In the genomic region with DNA sequence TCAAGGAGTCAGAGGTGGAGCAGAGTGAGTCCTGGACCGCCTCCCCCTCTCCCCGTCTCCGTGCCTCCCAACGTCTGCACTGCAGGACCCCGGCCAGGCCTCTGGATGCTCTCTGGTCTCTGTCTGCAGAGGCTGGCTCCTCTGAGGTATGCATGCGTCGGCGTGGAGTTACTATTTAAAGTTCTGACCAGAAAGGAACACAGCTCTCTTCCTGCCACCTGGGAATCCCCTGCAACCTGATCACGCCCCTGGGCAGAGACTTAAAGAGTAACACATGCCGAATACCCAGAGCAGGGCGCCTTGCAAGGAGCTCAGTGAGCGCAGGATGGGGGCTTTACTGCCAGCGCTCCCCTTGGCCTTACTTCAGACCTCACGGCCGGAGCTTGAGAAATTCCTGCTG, we compare ENCODE assay signal across 9 cellular contexts. TPM values are rescaled to one million over a fixed set of nuclear protein-coding genes. Genes with fewer than 3 reads are reported as not detected.
DNase-seq lines count a peak whose midpoint lies in the region; ATAC-seq, FAIRE-seq and TF ChIP-seq lines count a peak whose summit lies in the region.
"Had no signal": no experiment of that assay in that cellular context is flagged by ENCODE, and none has a peak within 500 bp of the region (broad histone marks: within the 10 kb centered on the region; RNA-seq: fewer than 3 reads in every experiment).

No MANE protein-coding gene starts in this region.

- DNase-seq in activated CD4-positive, alpha-beta T cell treated with anti-CD3 and anti-CD28 coated beads, Interleukin-2, amount 10 ng/mL, durations not matched to agents 7 days and 5 days = peak; percentile 61
- no peak for DNase-seq in foreskin keratinocyte
- peak; percentile 64 for DNase-seq in stimulated activated CD4-positive, alpha-beta T cell treated with anti-CD3 and anti-CD28 coated beads, Interleukin-4, amount 100 ng/mL, for 24 hours
- no peak for DNase-seq in small intestine
- no peak for DNase-seq in DMS 273 (lab: John Stamatoyannopoulos, UW; ENCODE audit: unreplicated experiment)
- no peak for DNase-seq in NCI-H1105 treated with DMSO at 0.1 percent for 48 hours (lab: John Stamatoyannopoulos, UW)

- peaks cover 77% of the 10 kb centered on the region for H3K36me3 Mint-ChIP-seq in activated CD4-positive, alpha-beta T cell treated with anti-CD3 and anti-CD28 coated beads, Interleukin-2, amount 10 ng/mL, durations not matched to agents 7 days and 5 days (ENCODE audit: low read depth)

- POLR2A ChIA-PET in activated CD4-positive, alpha-beta T cell treated with anti-CD3 and anti-CD28 coated beads, Interleukin-2, amount 10 ng/mL, durations not matched to agents 7 days and 5 days (lab: Charles Lee) = interaction anchor here (0.9 to 1.8 kb wide), 2 partner anchors 9 to 16 kb away, joined by 4 to 6 read pairs; partner anchors contain the start of gene ANXA6

- CTCF ChIA-PET in activated CD4-positive, alpha-beta T cell treated with anti-CD3 and anti-CD28 coated beads, Interleukin-2, amount 10 ng/mL, durations not matched to agents 7 days and 5 days (lab: Charles Lee) = interaction anchor here (0.6 to 12.9 kb wide), 10 partner anchors 9 to 691 kb away, joined by 3 to 89 read pairs (median 4); no protein-coding TSS in a partner anchor

- no peaks in the 10 kb centered on the region for H3K9me3 Mint-ChIP-seq in activated CD4-positive, alpha-beta T cell treated with anti-CD3 and anti-CD28 coated beads, Interleukin-2, amount 10 ng/mL, durations not matched to agents 7 days and 5 days

- H3K27ac ChIP-seq in foreskin keratinocyte (no peak overlapping the region), small intestine (ENCODE audit: low read depth in 1 of 2, low read length in 1 of 2) (peak overlapping the region in 1 of 2 donors; percentile 6)

- H3K36me3 ChIP-seq in small intestine (ENCODE audit: control insufficient read depth in 2 of 2, insufficient read depth in 2 of 2, low read length in 2 of 2) = no peaks in the 10 kb centered on the region

- no peaks in the 10 kb centered on the region for H3K27me3 ChIP-seq in foreskin keratinocyte
- H3K27me3 ChIP-seq in small intestine (ENCODE audit: control insufficient read depth in 2 of 2, insufficient read depth in 2 of 2, low read length in 2 of 2) = no peaks in the 10 kb centered on the region

- H3K9me3 ChIP-seq in small intestine (ENCODE audit: control insufficient read depth, low read depth) = no peaks in the 10 kb centered on the region

- no peak for TF ChIP-seq CTCF in foreskin keratinocyte (conservative IDR thresholded peaks at IDR 0.05)

- H3K27me3 Mint-ChIP-seq in activated CD4-positive, alpha-beta T cell treated with anti-CD3 and anti-CD28 coated beads, Interleukin-2, amount 10 ng/mL, durations not matched to agents 7 days and 5 days = no peaks in the 10 kb centered on the region

- peak overlapping the region; percentile 76 for H3K27ac Mint-ChIP-seq in activated CD4-positive, alpha-beta T cell treated with anti-CD3 and anti-CD28 coated beads, Interleukin-2, amount 10 ng/mL, durations not matched to agents 7 days and 5 days

- H3K4me3 ChIP-seq in small intestine (ENCODE audit: low read depth in 1 of 2, low read length in 2 of 2) = no peak overlapping the region
- H3K4me3 ChIP-seq: lung had no signal

- 53 to 77% (median 57%) methylated on average over 15 of the region's 15 CpGs for WGBS in small intestine, 3 donors

- peak overlapping the region; percentile 45 for H3K4me3 Mint-ChIP-seq in activated CD4-positive, alpha-beta T cell treated with anti-CD3 and anti-CD28 coated beads, Interleukin-2, amount 10 ng/mL, durations not matched to agents 7 days and 5 days

- no peaks in the 10 kb centered on the region for H3K4me1 ChIP-seq in foreskin keratinocyte
- peaks cover 0 to 4% of the 10 kb centered on the region in 2 donors for H3K4me1 ChIP-seq in small intestine (ENCODE audit: control insufficient read depth in 2 of 2, insufficient read depth in 1 of 2, low read depth in 1 of 2, low read length in 1 of 2)

- FAIRE-seq in small intestine (lab: Jason Lieb, UNC) = no peak

- H3K4me1 Mint-ChIP-seq in activated CD4-positive, alpha-beta T cell treated with anti-CD3 and anti-CD28 coated beads, Interleukin-2, amount 10 ng/mL, durations not matched to agents 7 days and 5 days = peaks cover 83% of the 10 kb centered on the region

- ATAC-seq in GM18909 (IDR thresholded peaks at IDR 0.05; ENCODE audit: poor library complexity, unreplicated experiment) = peak; percentile 91
- ATAC-seq in HG03045 (IDR thresholded peaks at IDR 0.05; ENCODE audit: unreplicated experiment) = peak; percentile 85
- ATAC-seq in foreskin keratinocyte = peak; percentile 55

RNA-seq across cellular contexts. Expression of gene ANXA6, which starts 16.0 kb away (rescaled TPM):
- total RNA-seq in activated CD4-positive, alpha-beta T cell treated with anti-CD3 and anti-CD28 coated beads, Interleukin-2, amount 10 ng/mL, durations not matched to agents 7 days and 5 days = 100 to 1,000 TPM; 494 to 508 TPM
- 50.6 and 73.9 TPM in 2 replicates for total RNA-seq in foreskin keratinocyte
- polyA plus RNA-seq in foreskin keratinocyte = 42.5 and 60.6 TPM in 2 replicates
- polyA plus RNA-seq in small intestine = 10 to 100 TPM in 2 of 3 donors, 1 to 10 TPM in 1; 7.2 to 68.2 (median 25.1) TPM

Comparison
In these comparisons a context has a peak if more than half of its experiments do, and no peak if none do; other contexts are left out.
1. DNase-seq: peak in activated CD4-positive, alpha-beta T cell treated with anti-CD3 and anti-CD28 coated beads, Interleukin-2, amount 10 ng/mL, durations not matched to agents 7 days and 5 days (single experiment) and stimulated activated CD4-positive, alpha-beta T cell treated with anti-CD3 and anti-CD28 coated beads, Interleukin-4, amount 100 ng/mL, for 24 hours (single experiment); none in foreskin keratinocyte (0 of 2), small intestine (single experiment), DMS 273 (single experiment) and NCI-H1105 treated with DMSO at 0.1 percent for 48 hours (single experiment).
2. Peak in every context shown above with its lines, with median percentiles within 50 percentile points of each other: ATAC-seq.